Comparison of ENCODE assay signal across 13 cellular contexts in genomic region chr5:151076616-151077015, GRCh38. TPM values are rescaled to one million over a fixed set of nuclear protein-coding genes. Genes with fewer than 3 reads are reported as not detected.
DNase-seq lines count a peak whose midpoint lies in the region; ATAC-seq, FAIRE-seq and TF ChIP-seq lines count a peak whose summit lies in the region.
"Had no signal": no experiment of that assay in that cellular context is flagged by ENCODE, and none has a peak within 500 bp of the region (broad histone marks: within the 10 kb centered on the region; RNA-seq: fewer than 3 reads in every experiment).

No MANE protein-coding gene starts in this region.

- TF ChIP-seq EP300 in ovary (IDR thresholded peaks at IDR 0.05), result no peak

- H3K4me1 ChIP-seq in BLaER1 (peaks cover 51% of the 10 kb centered on the region), astrocyte (ENCODE audit: insufficient read depth, low read length) (peaks cover 59% of the 10 kb centered on the region), ovary (ENCODE audit: insufficient read depth) (peaks cover 4% of the 10 kb centered on the region), hepatocyte (ENCODE audit: insufficient read depth) (peaks cover 8% of the 10 kb centered on the region)

- H3K9me2 ChIP-seq in hepatocyte (replicated peaks; ENCODE audit: insufficient read depth), result no peaks in the 10 kb centered on the region

- H3K9me3 Mint-ChIP-seq in astrocyte (ENCODE audit: unreplicated experiment) (no peaks in the 10 kb centered on the region), neural crest cell (no peaks in the 10 kb centered on the region)

- H3K4me2 ChIP-seq in BLaER1 (peak overlapping the region; percentile 36), astrocyte (ENCODE audit: low read length) (peak overlapping the region; percentile 73), hepatocyte (no peak overlapping the region)

- H3K36me3 Mint-ChIP-seq in astrocyte (ENCODE audit: low read depth, unreplicated experiment) (peaks cover 5% of the 10 kb centered on the region), neural crest cell (ENCODE audit: low read depth) (no peaks in the 10 kb centered on the region)

- H3K4me3 Mint-ChIP-seq in astrocyte (ENCODE audit: unreplicated experiment) (peak overlapping the region; percentile 64), neural crest cell (peak overlapping the region; percentile 18)

- no peak for ATAC-seq in GM18505 (IDR thresholded peaks at IDR 0.05; ENCODE audit: unreplicated experiment)

- FAIRE-seq in astrocyte (lab: Jason Lieb, UNC), result no peak

- H2AFZ ChIP-seq in astrocyte (ENCODE audit: low read depth, low read length), result no peak overlapping the region
- H2AFZ ChIP-seq in hepatocyte, result no peak overlapping the region

- H3K27me3 Mint-ChIP-seq in astrocyte (ENCODE audit: low read depth, unreplicated experiment), result no peaks in the 10 kb centered on the region
- no peaks in the 10 kb centered on the region for H3K27me3 Mint-ChIP-seq in neural crest cell (ENCODE audit: low read depth)

- DNase-seq in astrocyte (ENCODE audit: low read depth) (no peak), neural crest cell (ENCODE audit: low read depth, low spot score) (no peak), SK-N-DZ (ENCODE audit: low spot score) (no peak), ovary (no peak), hepatocyte (ENCODE audit: low spot score) (no peak), COLO829 (ENCODE audit: low spot score) (no peak)
- DNase-seq: NCI-H1417, NCI-H524, Right ventricle myocardium superior, WERI-Rb-1 had no signal

- H3K36me3 ChIP-seq in BLaER1 (peaks cover 68% of the 10 kb centered on the region), astrocyte (ENCODE audit: insufficient read depth, low read length) (no peaks in the 10 kb centered on the region), ovary (no peaks in the 10 kb centered on the region), hepatocyte (replicated peaks; ENCODE audit: insufficient read depth, low read depth) (no peaks in the 10 kb centered on the region)

- H3K27ac ChIP-seq in BLaER1 (peak overlapping the region; percentile 31; the same call in 1 of the 2 replicates), astrocyte (ENCODE audit: low read depth, low read length) (peak overlapping the region; percentile 82), ovary (no peak overlapping the region), hepatocyte (no peak overlapping the region)
- H3K27ac ChIP-seq: C4-2B, WERI-Rb-1 had no signal

- intact Hi-C loops in ovary (cut with DNase I), result no loop called here

- H3K79me2 ChIP-seq in astrocyte (ENCODE audit: insufficient read depth, low read length) (peaks cover 74% of the 10 kb centered on the region), hepatocyte (peaks cover 87% of the 10 kb centered on the region)

- H3K4me1 Mint-ChIP-seq in astrocyte (ENCODE audit: low read depth, unreplicated experiment) (peaks cover 39% of the 10 kb centered on the region), neural crest cell (peaks cover 20% of the 10 kb centered on the region)

- H3K9me3 ChIP-seq in BLaER1 (peaks cover 4% of the 10 kb centered on the region; the same call in 1 of the 2 replicates), astrocyte (ENCODE audit: insufficient read depth, low read depth, low read length) (no peaks in the 10 kb centered on the region), ovary (no peaks in the 10 kb centered on the region), hepatocyte (ENCODE audit: low read depth) (no peaks in the 10 kb centered on the region)

- H3K27ac Mint-ChIP-seq in astrocyte (ENCODE audit: unreplicated experiment) (no peak overlapping the region), neural crest cell (ENCODE audit: unreplicated experiment) (no peak overlapping the region)

- TF ChIP-seq POLR2A in GM18505 (IDR thresholded peaks at IDR 0.05; ENCODE audit: borderline replicate concordance, extremely low read depth, insufficient read depth, insufficient read length) (peak; percentile 21), ovary (IDR thresholded peaks at IDR 0.05) (no peak)

- 91 to 95% (median 92%) methylated on average over 6 of the region's 6 CpGs for WGBS in ovary, 3 donors
- WGBS in hepatocyte (ENCODE audit: low lambda C conversion rate, missing lambda C conversion rate), result 92% methylated on average over 6 of the region's 6 CpGs

- H3K9ac ChIP-seq in BLaER1 (0 out of 2 replicates have a peak overlapping the region, but pooled peaks have one; percentile 4), astrocyte (ENCODE audit: low read length) (peak overlapping the region; percentile 62)

- H3K27me3 ChIP-seq in BLaER1 (no peaks in the 10 kb centered on the region), astrocyte (ENCODE audit: insufficient read depth, low read length) (no peaks in the 10 kb centered on the region), ovary (no peaks in the 10 kb centered on the region), hepatocyte (no peaks in the 10 kb centered on the region)

- H3K4me3 ChIP-seq in BLaER1 (no peak overlapping the region), astrocyte (ENCODE audit: insufficient read depth, low read depth, low read length) (peak overlapping the region; percentile 3), ovary (no peak overlapping the region), hepatocyte (no peak overlapping the region)

- TF ChIP-seq CTCF in astrocyte (IDR thresholded peaks at IDR 0.05; ENCODE audit: insufficient read depth, low read depth, low read length) (no peak), neural crest cell (conservative IDR thresholded peaks at IDR 0.05) (no peak), ovary (IDR thresholded peaks at IDR 0.05) (no peak), hepatocyte (IDR thresholded peaks at IDR 0.05; ENCODE audit: poor library complexity) (no peak)

- H4K20me1 ChIP-seq in BLaER1 (peaks cover 88% of the 10 kb centered on the region), astrocyte (ENCODE audit: insufficient read depth, low read length) (peaks cover 16% of the 10 kb centered on the region), hepatocyte (ENCODE audit: insufficient read depth, poor library complexity, severe bottlenecking) (peaks cover 51% of the 10 kb centered on the region)

RNA-seq across cellular contexts. Expression of gene TNIP1, which starts 4.2 kb away (rescaled TPM):
- 98.5 and 119 TPM in 2 replicates for total RNA-seq in astrocyte
- 34.6 and 37.1 TPM in 2 replicates for total RNA-seq in neural crest cell
- 28.2 and 39.3 TPM in 2 replicates for polyA plus RNA-seq in SK-N-DZ (2014; cell fraction: cytosol; rRNA removed)
- polyA plus RNA-seq in SK-N-DZ (2014; cell fraction: nucleus; rRNA removed), result 16.4 and 27.8 TPM in 2 replicates
- 10 to 100 TPM; 39.4 to 89.7 (median 69.9) TPM for total RNA-seq in ovary
- 10 to 100 TPM; 51.0 to 57.6 TPM for polyA plus RNA-seq in ovary
- 54.3 and 64.6 TPM in 2 replicates for total RNA-seq in hepatocyte
- polyA plus RNA-seq in hepatocyte, result 48.0 and 57.0 TPM in 2 replicates

RNA-seq across cellular contexts. Expression of gene GPX3, which starts 56.2 kb away (rescaled TPM):
- 12.2 and 15.6 TPM in 2 replicates for total RNA-seq in astrocyte
- total RNA-seq in neural crest cell, result 4.6 and 4.8 TPM in 2 replicates
- 18.0 and 24.9 TPM in 2 replicates for polyA plus RNA-seq in SK-N-DZ (2014; cell fraction: cytosol; rRNA removed)
- polyA plus RNA-seq in SK-N-DZ (2014; cell fraction: nucleus; rRNA removed), result 6.9 and 9.1 TPM in 2 replicates
- total RNA-seq in ovary, result 100 to 1,000 TPM; 110 to 380 (median 269) TPM
- 100 to 1,000 TPM; 635 to 827 TPM for polyA plus RNA-seq in ovary
- total RNA-seq in hepatocyte, result 40.9 and 58.6 TPM in 2 replicates
- 66.2 and 69.9 TPM in 2 replicates for polyA plus RNA-seq in hepatocyte

Comparison
In these comparisons a context has a peak if more than half of its experiments do, and no peak if none do; other contexts are left out.
1. H3K27ac ChIP-seq: peak in BLaER1 (single experiment) and astrocyte (single experiment); none in ovary (0 of 2) and hepatocyte (single experiment).